9 cellular contexts compared by ENCODE assay signal in genomic region chr12:115341442-115341841, GRCh38.
DNase-seq lines count a peak whose midpoint lies in the region; ATAC-seq, FAIRE-seq and TF ChIP-seq lines count a peak whose summit lies in the region.
"Had no signal": no experiment of that assay in that cellular context is flagged by ENCODE, and none has a peak within 500 bp of the region (broad histone marks: within the 10 kb centered on the region; RNA-seq: fewer than 3 reads in every experiment).

No MANE protein-coding gene starts in this region.

- H3K27ac ChIP-seq in AG04450 (ENCODE audit: low read depth, low read length) (peak overlapping the region; percentile 92), endothelial cell of umbilical vein (ENCODE audit: insufficient read depth, low read depth, low read length) (no peak overlapping the region), muscle layer of duodenum (ENCODE audit: low read length) (peak overlapping the region; percentile 67), prostate gland (no peak overlapping the region)
- H3K27ac ChIP-seq: HL-60 had no signal

- no peaks in the 10 kb centered on the region for H3K79me2 ChIP-seq in endothelial cell of umbilical vein (ENCODE audit: control insufficient read depth, insufficient read depth, low read length)

- TF ChIP-seq CTCF in AG04450 (IDR thresholded peaks at IDR 0.05; ENCODE audit: low read depth, low read length) (no peak), endothelial cell of umbilical vein (IDR thresholded peaks at IDR 0.05; ENCODE audit: extremely low read depth in 1 of 2, insufficient read depth in 1 of 2, low read depth in 1 of 2, low read length in 2 of 2) (no peak), prostate gland (IDR thresholded peaks at IDR 0.05) (no peak)

- no peaks in the 10 kb centered on the region for H4K20me1 ChIP-seq in endothelial cell of umbilical vein (replicated peaks; ENCODE audit: control insufficient read depth, extremely low read depth, insufficient read depth, low read length)

- no TSS peak for BruUV-seq in endothelial cell of umbilical vein (replicated peaks; lab: Mats Ljungman, UMichigan)

- FAIRE-seq in HTR-8/SVneo (lab: Jason Lieb, UNC) (peak; percentile 82), endothelial cell of umbilical vein (lab: Jason Lieb, UNC) (no peak)

- H2AFZ ChIP-seq in endothelial cell of umbilical vein (ENCODE audit: low read depth, low read length) = peak overlapping the region; percentile 20

- CTCF ChIA-PET in AG04450 (lab: Charles Lee) (interaction anchor here (0.7 kb wide), 1 partner anchor 10 kb away, joined by 3 read pairs; no protein-coding TSS in a partner anchor), endothelial cell of umbilical vein (lab: Charles Lee) (no interaction called here)

- no peaks in the 10 kb centered on the region for H3K36me3 ChIP-seq in endothelial cell of umbilical vein (ENCODE audit: control insufficient read depth in 2 of 2, extremely low read depth in 1 of 2, insufficient read depth in 2 of 2, low read length in 2 of 2)
- no peaks in the 10 kb centered on the region for H3K36me3 ChIP-seq in muscle layer of duodenum (ENCODE audit: control insufficient read depth in 1 of 2, insufficient read depth in 2 of 2, low read length in 2 of 2)
- no peaks in the 10 kb centered on the region for H3K36me3 ChIP-seq in prostate gland

- no peak for ATAC-seq in left lobe of liver

- 39% methylated on average over 6 of the region's 6 CpGs for WGBS in prostate gland

- H3K4me1 ChIP-seq in endothelial cell of umbilical vein (ENCODE audit: control insufficient read depth, extremely low read depth, insufficient read depth, low read length) (no peaks in the 10 kb centered on the region), muscle layer of duodenum (ENCODE audit: control insufficient read depth in 1 of 2, insufficient read depth in 2 of 2, low read length in 2 of 2) (peaks cover 5 to 7% of the 10 kb centered on the region in 2 donors), prostate gland (replicated peaks) (no peaks in the 10 kb centered on the region)

- DNase-seq in AG04450 (ENCODE audit: low read depth, low spot score) = peak; percentile 97
- peak; percentile 81 for DNase-seq in HTR-8/SVneo (ENCODE audit: insufficient read length, low spot score)
- DNase-seq in endothelial cell of umbilical vein (ENCODE audit: low read depth, low spot score) = peak; percentile 70
- no peak for DNase-seq in NCI-H2029 (lab: John Stamatoyannopoulos, UW)
- no peak for DNase-seq in CD1c-positive myeloid dendritic cell (ENCODE audit: extremely low spot score)
- DNase-seq in prostate gland (ENCODE audit: low spot score) = no peak
- no peak for DNase-seq in left lobe of liver (ENCODE audit: low spot score)

- no peaks in the 10 kb centered on the region for H3K27me3 ChIP-seq in AG04450 (ENCODE audit: control insufficient read depth, insufficient read depth, low read length)
- H3K27me3 ChIP-seq in endothelial cell of umbilical vein (ENCODE audit: control insufficient read depth in 2 of 2, insufficient read depth in 2 of 2, low read length in 2 of 2) = no peaks in the 10 kb centered on the region
- no peaks in the 10 kb centered on the region for H3K27me3 ChIP-seq in muscle layer of duodenum (ENCODE audit: low read depth, low read length)
- H3K27me3 ChIP-seq in prostate gland (replicated peaks; ENCODE audit: insufficient read depth) = no peaks in the 10 kb centered on the region

- H3K9ac ChIP-seq in endothelial cell of umbilical vein (replicated peaks; ENCODE audit: extremely low read depth, insufficient read depth, low read length) = no peak overlapping the region

- peaks cover 4% of the 10 kb centered on the region; the same call in 1 of the 2 replicates for H3K9me3 ChIP-seq in AG04450 (ENCODE audit: control insufficient read depth, insufficient read depth, low read length)
- H3K9me3 ChIP-seq in endothelial cell of umbilical vein (replicated peaks; ENCODE audit: control insufficient read depth, insufficient read depth, low read length) = no peaks in the 10 kb centered on the region
- peaks cover 0 to 2% of the 10 kb centered on the region in 2 donors for H3K9me3 ChIP-seq in muscle layer of duodenum (ENCODE audit: control insufficient read depth in 1 of 2, low read length in 2 of 2)
- H3K9me3 ChIP-seq in prostate gland = no peaks in the 10 kb centered on the region

- no peaks in the 10 kb centered on the region for H3K9me1 ChIP-seq in endothelial cell of umbilical vein (replicated peaks; ENCODE audit: control insufficient read depth, extremely low read depth, insufficient read depth, low read length)

- no peak for TF ChIP-seq POLR2A in endothelial cell of umbilical vein (IDR thresholded peaks at IDR 0.05; ENCODE audit: low read depth, low read length)
- no peak for TF ChIP-seq POLR2A in prostate gland (IDR thresholded peaks at IDR 0.05)

- intact Hi-C loops in endothelial cell of umbilical vein (cut with micrococcal nuclease) = no loop called here
- intact Hi-C loops in prostate gland (cut with DNase I) = no loop called here

- no peak overlapping the region for H3K4me2 ChIP-seq in endothelial cell of umbilical vein (ENCODE audit: insufficient read depth, low read length)

- dilution Hi-C loops in endothelial cell of umbilical vein (cut with MboI; ENCODE audit: extremely low pct_ligation_motif_present, low sequenced_read_pairs) = no loop called here

- H3K4me3 ChIP-seq in AG04450 (ENCODE audit: low read depth, low read length) (no peak overlapping the region), endothelial cell of umbilical vein (replicated peaks in 1 of 3; ENCODE audit: insufficient read depth in 1 of 3, low read depth in 1 of 3, low read length in 3 of 3) (no peak overlapping the region), muscle layer of duodenum (ENCODE audit: low read depth in 1 of 2, low read length in 2 of 2) (no peak overlapping the region), prostate gland (no peak overlapping the region)

- POLR2A ChIA-PET in AG04450 (lab: Yijun Ruan, JAX) (interaction anchor here (1.1 kb wide), 1 partner anchor 657 kb away, joined by 3 read pairs; the partner anchor contains the start of gene TBX3), endothelial cell of umbilical vein (lab: Charles Lee) (no interaction called here)

TF ChIP-seq in endothelial cell of umbilical vein, 7 proteins besides CTCF, POLR2A, EP300 and RAD21:
- TF ChIP-seq POLR2AphosphoS5 (IDR thresholded peaks at IDR 0.05; ENCODE audit: insufficient read depth, low read depth, low read length) (no peak), FOS (IDR thresholded peaks at IDR 0.05; ENCODE audit: borderline replicate concordance, insufficient read depth, low read length) (peak; percentile 67)

Comparison
In these comparisons a context has a peak if more than half of its experiments do, and no peak if none do; other contexts are left out.
1. DNase-seq: peak in AG04450 (single experiment), HTR-8/SVneo (single experiment) and endothelial cell of umbilical vein (single experiment); none in NCI-H2029 (single experiment), CD1c-positive myeloid dendritic cell (single experiment), prostate gland (single experiment) and left lobe of liver (single experiment).
2. H3K27ac ChIP-seq: peak in AG04450 (single experiment) and muscle layer of duodenum (single experiment); none in endothelial cell of umbilical vein (single experiment) and prostate gland (0 of 2).